ENCODE assay signal across 8 cellular contexts in genomic region chr12:95473947-95474817, GRCh38. TPM values are rescaled to one million over a fixed set of nuclear protein-coding genes. Genes with fewer than 3 reads are reported as not detected.
DNase-seq lines count a peak whose midpoint lies in the region; ATAC-seq and TF ChIP-seq lines count a peak whose summit lies in the region.

METAP2 (plus strand) TSS chr12:95474152; CDS start chr12:95474180, 28 bp downstream.

- H3K27ac ChIP-seq in CD8-positive, alpha-beta T cell (ENCODE audit: low read depth, low read length): peak within 1 kb of the TSS; percentile 84
- H3K27ac ChIP-seq in lung (ENCODE audit: low read depth in 1 of 2, low read length in 1 of 2): peak within 1 kb of the TSS; percentile 94 to 96

- peaks cover 30% of the 10 kb centered on the region for H3K4me1 ChIP-seq in CD8-positive, alpha-beta T cell (ENCODE audit: insufficient read depth, low read length)
- peaks cover 0 to 13% of the 10 kb centered on the region in 2 donors for H3K4me1 ChIP-seq in lung (ENCODE audit: control insufficient read depth in 2 of 2, insufficient read depth in 2 of 2, low read length in 2 of 2)

- POLR2A ChIA-PET in CD8-positive, alpha-beta T cell (lab: Charles Lee): interaction anchor here (0.6 to 2.1 kb wide), 23 partner anchors 9 to 1432 kb away, joined by 3 to 16 read pairs (median 3); partner anchors contain the start of genes AMDHD1, FGD6, NDUFA12 and VEZT

- no peaks in the 10 kb centered on the region for H3K9me3 ChIP-seq in CD8-positive, alpha-beta T cell (ENCODE audit: low read length)
- H3K9me3 ChIP-seq in lung (ENCODE audit: control insufficient read depth in 2 of 2, insufficient read depth in 1 of 2, low read length in 1 of 2): no peaks in the 10 kb centered on the region

- peaks cover 56% of the 10 kb centered on the region for H3K4me1 Mint-ChIP-seq in CD8-positive, alpha-beta T cell (ENCODE audit: low read depth)

- no peaks in the 10 kb centered on the region for H3K9me3 Mint-ChIP-seq in CD8-positive, alpha-beta T cell

- H3K4me3 Mint-ChIP-seq in CD8-positive, alpha-beta T cell: peak within 1 kb of the TSS; percentile 99

- 0% methylated on average over 54 of the region's 54 CpGs for WGBS in lung, 2 donors

- H3K4me3 ChIP-seq in CD8-positive, alpha-beta T cell (ENCODE audit: low read depth, low read length): peak within 1 kb of the TSS; percentile 88
- peak within 1 kb of the TSS; percentile 94 for H3K4me3 ChIP-seq in lung

- intact Hi-C loops in CD8-positive, alpha-beta T cell (cut with DNase I, micrococcal nuclease): loop anchor here (1.0 to 10.0 kb wide), 15 partner anchors 47 to 1797 kb away; partner anchors contain the start of genes CRADD (in 2 of the 2), FGD6 (in 2 of the 2), NR2C1 (in 2 of the 2) and VEZT (in 2 of the 2)

- peak; percentile 97 for ATAC-seq in CD8-positive, alpha-beta T cell
- ATAC-seq in GM19467 (IDR thresholded peaks at IDR 0.05; ENCODE audit: unreplicated experiment) (peak; percentile 98), lung (ENCODE audit: insufficient read depth, low FRiP score) (peak; percentile 100)

- peaks cover 48% of the 10 kb centered on the region for H3K36me3 Mint-ChIP-seq in CD8-positive, alpha-beta T cell

- peak within 1 kb of the TSS; percentile 98 for H3K27ac Mint-ChIP-seq in CD8-positive, alpha-beta T cell

- no peaks in the 10 kb centered on the region for H3K27me3 Mint-ChIP-seq in CD8-positive, alpha-beta T cell (ENCODE audit: low read depth)

- CTCF ChIA-PET in CD8-positive, alpha-beta T cell (lab: Charles Lee): interaction anchor here (0.7 to 0.8 kb wide), 2 partner anchors 63 to 73 kb away, joined by 3 read pairs; no protein-coding TSS in a partner anchor

- no peaks in the 10 kb centered on the region for H3K27me3 ChIP-seq in CD8-positive, alpha-beta T cell (ENCODE audit: insufficient read depth, low read length)
- H3K27me3 ChIP-seq in lung (ENCODE audit: control insufficient read depth, insufficient read depth): no peaks in the 10 kb centered on the region

- peaks cover 16% of the 10 kb centered on the region for H3K36me3 ChIP-seq in CD8-positive, alpha-beta T cell (ENCODE audit: insufficient read depth, low read length)
- H3K36me3 ChIP-seq in lung (ENCODE audit: control insufficient read depth in 2 of 2, insufficient read depth in 2 of 2, low read length in 2 of 2): peaks cover 2 to 13% of the 10 kb centered on the region in 2 donors

- no peak for TF ChIP-seq CTCF in CD8-positive, alpha-beta T cell (IDR thresholded peaks at IDR 0.05)
- TF ChIP-seq CTCF in lung (IDR thresholded peaks at IDR 0.05; ENCODE audit: control extremely low read depth, extremely low read depth): no peak

- DNase-seq in CD8-positive, alpha-beta T cell: peak; percentile 73 to 93 (median 88)
- DNase-seq in HS-27A (ENCODE audit: low read depth): peak; percentile 84
- peak; percentile 31 for DNase-seq in NK-92 (lab: John Stamatoyannopoulos, UW; ENCODE audit: unreplicated experiment)
- peak; percentile 65 to 84 for DNase-seq in activated CD8-positive, alpha-beta memory T cell treated with anti-CD3 and anti-CD28 coated beads for 1 hour (ENCODE audit: extremely low read depth in 1 of 2, low read depth in 1 of 2)
- DNase-seq in effector CD4-positive, alpha-beta T cell: peak; percentile 85
- DNase-seq in lung (ENCODE audit: low spot score): peak; percentile 96
- peak; percentile 84 to 91 (median 87) for DNase-seq in stimulated activated CD4-positive, alpha-beta T cell treated with anti-CD3 and anti-CD28 coated beads, TNF-alpha, amount 100 ng/mL, for 4 hours (ENCODE audit: low read depth in 3 of 3)

RNA-seq across cellular contexts. Expression of gene METAP2, which starts in this region (rescaled TPM):
- 10 to 100 TPM; 68.3 to 69.9 TPM for total RNA-seq in CD8-positive, alpha-beta T cell
- 10 to 100 TPM; 53.4 to 60.4 TPM for total RNA-seq in lung
- 10 to 100 TPM; 49.1 to 49.3 TPM for polyA plus RNA-seq in lung

Comparison
In these comparisons a context has a peak if more than half of its experiments do, and no peak if none do; other contexts are left out.
1. Peak in every context shown above with its lines: DNase-seq, ATAC-seq, H3K4me3 ChIP-seq and H3K27ac ChIP-seq.
2. DNase-seq: peak in every context shown above with its lines; median percentile 96 in lung; 88 in CD8-positive, alpha-beta T cell; 87 in stimulated activated CD4-positive, alpha-beta T cell treated with anti-CD3 and anti-CD28 coated beads, TNF-alpha, amount 100 ng/mL, for 4 hours; 85 in effector CD4-positive, alpha-beta T cell; 84 in HS-27A; 74 in activated CD8-positive, alpha-beta memory T cell treated with anti-CD3 and anti-CD28 coated beads for 1 hour; 31 in NK-92.